1 cellular context compared by ENCODE assay signal in the genomic region with DNA sequence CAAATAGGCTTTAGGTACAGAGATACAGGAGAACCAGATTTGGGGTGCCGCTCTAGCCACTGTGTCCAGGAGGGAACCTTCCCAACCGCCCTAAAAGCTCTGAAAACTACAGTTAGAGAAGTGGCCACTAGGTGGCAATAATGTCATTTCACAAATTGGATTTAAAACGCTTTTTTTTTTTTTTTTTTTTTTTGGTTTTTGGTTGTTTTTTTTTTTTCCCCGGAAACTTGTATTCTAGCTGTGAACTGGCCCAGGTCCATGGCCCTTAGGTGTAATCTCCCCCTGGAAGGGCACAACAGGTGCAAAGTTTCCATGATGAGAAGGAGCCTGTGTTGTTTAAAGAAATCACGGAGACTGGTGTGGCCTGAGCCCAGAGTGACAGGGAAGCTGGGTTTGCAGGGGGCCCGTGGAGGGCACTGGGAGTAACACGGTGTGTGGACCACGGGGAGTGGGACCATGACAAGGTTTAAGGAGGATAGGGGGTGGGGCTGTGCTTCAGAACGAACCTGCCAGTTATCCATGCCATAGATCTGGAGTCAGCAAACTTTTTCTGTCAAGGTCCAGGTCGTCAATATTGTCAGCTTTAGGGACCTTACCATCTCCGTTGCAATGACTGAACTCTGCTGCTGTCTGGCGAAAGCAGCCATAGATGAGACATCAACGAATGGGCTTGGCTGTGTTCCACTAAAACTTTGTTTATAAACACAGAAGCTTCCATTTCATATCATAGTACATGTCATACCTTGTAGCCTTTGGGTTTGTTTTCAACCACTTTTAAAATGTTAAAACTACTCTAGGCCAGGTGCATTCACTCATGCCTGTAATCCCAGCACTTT.
TF ChIP-seq lines count a peak whose summit lies in the region.

No MANE protein-coding gene starts in this region.

TF ChIP-seq in K562, 482 proteins besides CTCF, POLR2A, EP300 and RAD21 (continued from another document):
- TF ChIP-seq ZNF75A (CRISPR knock-in tag; IDR thresholded peaks at IDR 0.05) = no peak
- TF ChIP-seq ZNF354B (CRISPR knock-in tag; IDR thresholded peaks at IDR 0.05) = no peak
- peak; percentile 31 for TF ChIP-seq SMC3 (conservative IDR thresholded peaks at IDR 0.05; ENCODE audit: insufficient read depth, low read depth, low read length)
- TF ChIP-seq, protein P1, sequence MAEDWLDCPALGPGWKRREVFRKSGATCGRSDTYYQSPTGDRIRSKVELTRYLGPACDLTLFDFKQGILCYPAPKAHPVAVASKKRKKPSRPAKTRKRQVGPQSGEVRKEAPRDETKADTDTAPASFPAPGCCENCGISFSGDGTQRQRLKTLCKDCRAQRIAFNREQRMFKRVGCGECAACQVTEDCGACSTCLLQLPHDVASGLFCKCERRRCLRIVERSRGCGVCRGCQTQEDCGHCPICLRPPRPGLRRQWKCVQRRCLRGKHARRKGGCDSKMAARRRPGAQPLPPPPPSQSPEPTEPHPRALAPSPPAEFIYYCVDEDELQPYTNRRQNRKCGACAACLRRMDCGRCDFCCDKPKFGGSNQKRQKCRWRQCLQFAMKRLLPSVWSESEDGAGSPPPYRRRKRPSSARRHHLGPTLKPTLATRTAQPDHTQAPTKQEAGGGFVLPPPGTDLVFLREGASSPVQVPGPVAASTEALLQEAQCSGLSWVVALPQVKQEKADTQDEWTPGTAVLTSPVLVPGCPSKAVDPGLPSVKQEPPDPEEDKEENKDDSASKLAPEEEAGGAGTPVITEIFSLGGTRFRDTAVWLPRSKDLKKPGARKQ (CRISPR knock-in tag; IDR thresholded peaks at IDR 0.05) = no peak
- no peak for TF ChIP-seq FOXJ2 (tag; IDR thresholded peaks at IDR 0.05)
- peak; percentile 98 for TF ChIP-seq ZNF384 (IDR thresholded peaks at IDR 0.05; ENCODE audit: low read depth, low read length)
- TF ChIP-seq XRCC4 (IDR thresholded peaks at IDR 0.05; ENCODE audit: extremely low read depth, insufficient read depth, insufficient read length) = no peak
- TF ChIP-seq ZSCAN32 (CRISPR knock-in tag; IDR thresholded peaks at IDR 0.05) = no peak
- TF ChIP-seq SLC30A9 (CRISPR knock-in tag; IDR thresholded peaks at IDR 0.05) = no peak
- TF ChIP-seq, protein P2, sequence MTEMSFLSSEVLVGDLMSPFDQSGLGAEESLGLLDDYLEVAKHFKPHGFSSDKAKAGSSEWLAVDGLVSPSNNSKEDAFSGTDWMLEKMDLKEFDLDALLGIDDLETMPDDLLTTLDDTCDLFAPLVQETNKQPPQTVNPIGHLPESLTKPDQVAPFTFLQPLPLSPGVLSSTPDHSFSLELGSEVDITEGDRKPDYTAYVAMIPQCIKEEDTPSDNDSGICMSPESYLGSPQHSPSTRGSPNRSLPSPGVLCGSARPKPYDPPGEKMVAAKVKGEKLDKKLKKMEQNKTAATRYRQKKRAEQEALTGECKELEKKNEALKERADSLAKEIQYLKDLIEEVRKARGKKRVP (CRISPR knock-in tag; IDR thresholded peaks at IDR 0.05) = no peak
- TF ChIP-seq SMAD4 (CRISPR knock-in tag; conservative IDR thresholded peaks at IDR 0.05) = no peak
- TF ChIP-seq, protein P3, sequence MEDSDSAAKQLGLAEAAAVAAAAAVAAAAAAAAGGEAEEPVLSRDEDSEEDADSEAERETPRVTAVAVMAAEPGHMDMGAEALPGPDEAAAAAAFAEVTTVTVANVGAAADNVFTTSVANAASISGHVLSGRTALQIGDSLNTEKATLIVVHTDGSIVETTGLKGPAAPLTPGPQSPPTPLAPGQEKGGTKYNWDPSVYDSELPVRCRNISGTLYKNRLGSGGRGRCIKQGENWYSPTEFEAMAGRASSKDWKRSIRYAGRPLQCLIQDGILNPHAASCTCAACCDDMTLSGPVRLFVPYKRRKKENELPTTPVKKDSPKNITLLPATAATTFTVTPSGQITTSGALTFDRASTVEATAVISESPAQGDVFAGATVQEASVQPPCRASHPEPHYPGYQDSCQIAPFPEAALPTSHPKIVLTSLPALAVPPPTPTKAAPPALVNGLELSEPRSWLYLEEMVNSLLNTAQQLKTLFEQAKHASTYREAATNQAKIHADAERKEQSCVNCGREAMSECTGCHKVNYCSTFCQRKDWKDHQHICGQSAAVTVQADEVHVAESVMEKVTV (CRISPR knock-in tag; IDR thresholded peaks at IDR 0.05) = 0 out of 2 replicates have a peak, but pooled peaks have one; percentile 21
- no peak for TF ChIP-seq PTRF (tag; IDR thresholded peaks at IDR 0.05)
- TF ChIP-seq SMAD2 (IDR thresholded peaks at IDR 0.05; ENCODE audit: low read depth, low read length) = no peak
- no peak for TF ChIP-seq WHSC1 (IDR thresholded peaks at IDR 0.05; ENCODE audit: low read length)
- TF ChIP-seq, protein P4, sequence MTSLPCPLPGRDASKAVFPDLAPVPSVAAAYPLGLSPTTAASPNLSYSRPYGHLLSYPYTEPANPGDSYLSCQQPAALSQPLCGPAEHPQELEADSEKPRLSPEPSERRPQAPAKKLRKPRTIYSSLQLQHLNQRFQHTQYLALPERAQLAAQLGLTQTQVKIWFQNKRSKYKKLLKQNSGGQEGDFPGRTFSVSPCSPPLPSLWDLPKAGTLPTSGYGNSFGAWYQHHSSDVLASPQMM (CRISPR knock-in tag; IDR thresholded peaks at IDR 0.05) = no peak
- no peak for TF ChIP-seq HEY1 (CRISPR knock-in tag; IDR thresholded peaks at IDR 0.05; ENCODE audit: borderline replicate concordance)
- no peak for TF ChIP-seq DDX20 (tag; IDR thresholded peaks at IDR 0.05; ENCODE audit: low read depth)
- TF ChIP-seq EZH2 (IDR thresholded peaks at IDR 0.05; ENCODE audit: borderline replicate concordance, low read depth, low read length) = no peak
- TF ChIP-seq TAF1 (IDR thresholded peaks at IDR 0.05; ENCODE audit: control insufficient read depth, extremely low read depth, insufficient read depth, low read length, severe bottlenecking) = no peak
- no peak for TF ChIP-seq PHTF2 (CRISPR knock-in tag; IDR thresholded peaks at IDR 0.05)
- TF ChIP-seq NFRKB (IDR thresholded peaks at IDR 0.05; ENCODE audit: low read depth) = no peak
- no peak for TF ChIP-seq ETS2 (tag; IDR thresholded peaks at IDR 0.05; ENCODE audit: borderline replicate concordance, poor library complexity, severe bottlenecking)
- no peak for TF ChIP-seq ZNF589 (CRISPR knock-in tag; IDR thresholded peaks at IDR 0.05; ENCODE audit: low read depth)
- no peak for TF ChIP-seq ZFX (CRISPR knock-in tag; IDR thresholded peaks at IDR 0.05)
TF ChIP-seq in K562: peak in this region for 3.
